In the genomic region with DNA sequence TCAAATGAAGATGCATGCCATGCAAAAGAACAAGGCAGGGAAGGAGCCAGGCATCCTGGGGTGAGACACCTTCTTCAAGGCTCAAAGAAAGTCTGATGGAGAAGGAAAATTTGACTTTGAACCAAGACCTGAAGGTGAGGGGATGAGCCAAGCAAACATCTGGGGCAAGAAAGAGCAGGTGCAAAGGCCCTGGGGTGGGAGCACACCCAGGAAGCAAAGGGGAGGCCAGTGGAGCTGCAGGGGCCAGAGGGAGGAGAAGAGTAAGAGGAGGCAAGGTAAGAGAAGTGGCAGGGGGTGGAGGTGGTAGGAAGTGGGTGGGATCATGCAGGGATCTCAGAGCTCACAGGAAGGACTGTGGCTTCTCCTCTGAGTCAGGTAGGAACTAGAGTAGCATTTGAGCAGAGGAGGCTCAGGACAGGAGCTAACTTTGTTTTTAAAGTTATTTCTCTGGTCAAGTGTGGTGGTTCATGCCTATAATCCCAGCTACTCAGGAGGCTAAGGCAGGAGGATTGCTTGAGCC, we compare ENCODE assay signal across 33 cellular contexts. TPM values are rescaled to one million over a fixed set of nuclear protein-coding genes. Genes with fewer than 3 reads are reported as not detected.
A peak's percentile ranks its signal among the peaks of the same experiment; 100 is the strongest.
DNase-seq lines count a peak whose midpoint lies in the region; ATAC-seq, FAIRE-seq and TF ChIP-seq lines count a peak whose summit lies in the region.
"Had no signal": no experiment of that assay in that cellular context is flagged by ENCODE, and none has a peak within 500 bp of the region (broad histone marks: within the 10 kb centered on the region; RNA-seq: fewer than 3 reads in every experiment).

No MANE protein-coding gene starts in this region.

- H3K4me1 ChIP-seq in HepG2 (ENCODE audit: insufficient read depth, low read length) (peaks cover 80% of the 10 kb centered on the region), right lobe of liver (peaks cover 0 to 11% (median 5%) of the 10 kb centered on the region in 4 donors), HEK293 (ENCODE audit: control insufficient read depth, insufficient read depth, low read length) (no peaks in the 10 kb centered on the region), K562 (replicated peaks in 1 of 2; ENCODE audit: control insufficient read depth in 2 of 2, insufficient read depth in 2 of 2, low read length in 2 of 2) (no peaks in the 10 kb centered on the region; a peak in 2 of 5 replicates)
- H3K4me1 ChIP-seq: BE2C had no signal

- H3K36me3 Mint-ChIP-seq in activated CD8-positive, alpha-beta memory T cell treated with anti-CD3 and anti-CD28 coated beads, Interleukin-2, amount 10 ng/mL, durations not matched to agents 7 days and 5 days = no peaks in the 10 kb centered on the region
- H3K36me3 Mint-ChIP-seq: CD14-positive monocyte; CD4-positive, alpha-beta memory T cell; CD4-positive, CD25-positive, alpha-beta regulatory T cell had no signal

- no peak for DNase-seq in activated CD8-positive, alpha-beta memory T cell treated with anti-CD3 and anti-CD28 coated beads, Interleukin-2, amount 10 ng/mL, durations not matched to agents 7 days and 5 days
- no peak for DNase-seq in activated CD8-positive, alpha-beta memory T cell treated with anti-CD3 and anti-CD28 coated beads, Interleukin-2, amount 50 U/mL, for 48 hours
- no peak for DNase-seq in HepG2 (ENCODE audit: low spot score)
- DNase-seq in right lobe of liver = no peak
- no peak for DNase-seq in K562 (ENCODE audit: extremely low read depth in 1 of 4, low spot score in 3 of 4)
- DNase-seq in pons (ENCODE audit: low spot score) = no peak
- DNase-seq: 8988T; ACHN; BE2C; C1 segment of cervical spinal cord; CD4-positive, alpha-beta memory T cell; CD4-positive, CD25-positive, alpha-beta regulatory T cell; CD8-positive, alpha-beta memory T cell; COR-L47; DMS 273 treated with DMSO at 0.1 percent for 48 hours; DMS153; DMS53; DMS79; DND-41; EL; GDM1 had no signal

- POLR2A ChIA-PET in HepG2 (lab: Yijun Ruan, JAX) = interaction anchor here (1.6 kb wide), 1 partner anchor 33 kb away, joined by 3 read pairs; no protein-coding TSS in a partner anchor
- POLR2A ChIA-PET in HEK293 (lab: Yijun Ruan, JAX) = no interaction called here
- POLR2A ChIA-PET in K562 (lab: Yijun Ruan, JAX) = interaction anchor here (0.6 to 1.4 kb wide), 3 partner anchors 10 to 27 kb away, joined by 3 read pairs; no protein-coding TSS in a partner anchor

- H3K9ac ChIP-seq in HepG2 (ENCODE audit: insufficient read depth, low read depth, low read length) (no peak overlapping the region), K562 (ENCODE audit: insufficient read depth in 1 of 2, low read depth in 2 of 2, low read length in 2 of 2) (no peak overlapping the region)
- H3K9ac ChIP-seq: BLaER1 had no signal

- H2AFZ ChIP-seq in HepG2 (ENCODE audit: low read length) = no peak overlapping the region
- H2AFZ ChIP-seq in K562 (ENCODE audit: low read depth, low read length) = no peak overlapping the region

- H3K9me3 Mint-ChIP-seq in activated CD8-positive, alpha-beta memory T cell treated with anti-CD3 and anti-CD28 coated beads, Interleukin-2, amount 10 ng/mL, durations not matched to agents 7 days and 5 days (ENCODE audit: low read depth) = no peaks in the 10 kb centered on the region
- H3K9me3 Mint-ChIP-seq: CD8-positive, alpha-beta memory T cell had no signal

- TF ChIP-seq CTCF in HepG2 (CRISPR knock-in tag; IDR thresholded peaks at IDR 0.05) = no peak
- no peak for TF ChIP-seq CTCF in right lobe of liver (IDR thresholded peaks at IDR 0.05)
- no peak for TF ChIP-seq CTCF in HEK293 (tag by site-specific recombination; IDR thresholded peaks at IDR 0.05)
- TF ChIP-seq CTCF in K562 (IDR thresholded peaks at IDR 0.05 in 2 of 3, conservative IDR thresholded peaks at IDR 0.05 in 1 of 3; ENCODE audit: insufficient read depth in 2 of 3, low read depth in 1 of 3, low read length in 3 of 3) = no peak

- no peak for FAIRE-seq in HepG2 (lab: Jason Lieb, UNC)
- FAIRE-seq in K562 (lab: Jason Lieb, UNC) = no peak
- FAIRE-seq: A204.1, GM12878, GM12892, GM18507 had no signal

- H3K27me3 Mint-ChIP-seq in activated CD8-positive, alpha-beta memory T cell treated with anti-CD3 and anti-CD28 coated beads, Interleukin-2, amount 10 ng/mL, durations not matched to agents 7 days and 5 days = peaks cover 11% of the 10 kb centered on the region

- intact Hi-C loops in HepG2 (cut with micrococcal nuclease; ENCODE audit: unreplicated experiment) = no loop called here
- intact Hi-C loops in right lobe of liver (cut with DNase I) = no loop called here
- intact Hi-C loops in K562 (cut with micrococcal nuclease) = no loop called here

- H3K27ac ChIP-seq in HepG2 (ENCODE audit: extremely low read length, insufficient read depth, low read length) (no peak overlapping the region), right lobe of liver (no peak overlapping the region), HEK293 (ENCODE audit: extremely low read depth, low read depth, low read length) (no peak overlapping the region), K562 (ENCODE audit: extremely low read depth, low read depth, low read length) (no peak overlapping the region)
- H3K27ac ChIP-seq: BLaER1 had no signal

- peak; percentile 60 for ATAC-seq in activated CD8-positive, alpha-beta memory T cell treated with anti-CD3 and anti-CD28 coated beads, Interleukin-2, amount 10 ng/mL, durations not matched to agents 7 days and 5 days
- ATAC-seq in HepG2 = no peak
- no peak for ATAC-seq in right lobe of liver
- no peak for ATAC-seq in K562
- no peak for ATAC-seq in GM21786 (IDR thresholded peaks at IDR 0.05; ENCODE audit: unreplicated experiment)
- ATAC-seq: GM12878 had no signal

- H3K4me3 ChIP-seq in HepG2 (replicated peaks in 1 of 3; ENCODE audit: insufficient read depth in 1 of 3, low read depth in 2 of 3, low read length in 3 of 3) = no peak overlapping the region
- H3K4me3 ChIP-seq in right lobe of liver = no peak overlapping the region
- no peak overlapping the region for H3K4me3 ChIP-seq in HEK293 (ENCODE audit: low read depth, low read length)
- no peak overlapping the region for H3K4me3 ChIP-seq in K562
- H3K4me3 ChIP-seq: BLaER1, GM12878 had no signal

- in situ Hi-C loops in HepG2 (cut with HindIII; ENCODE audit: extremely low pct_ligation_motif_present, low pct_unique_long_range_greater_than_20kb) (no loop called here), K562 (cut with MboI) (no loop called here)

- peaks cover 24% of the 10 kb centered on the region for H3K4me1 Mint-ChIP-seq in activated CD8-positive, alpha-beta memory T cell treated with anti-CD3 and anti-CD28 coated beads, Interleukin-2, amount 10 ng/mL, durations not matched to agents 7 days and 5 days
- H3K4me1 Mint-ChIP-seq: CD14-positive monocyte; CD4-positive, alpha-beta memory T cell; CD4-positive, CD25-positive, alpha-beta regulatory T cell; CD8-positive, alpha-beta memory T cell had no signal

- no peak for TF ChIP-seq POLR2A in HepG2 (IDR thresholded peaks at IDR 0.05; ENCODE audit: insufficient read depth in 1 of 2, low read depth in 2 of 2, low read length in 2 of 2)
- TF ChIP-seq POLR2A in right lobe of liver (IDR thresholded peaks at IDR 0.05) = no peak
- TF ChIP-seq POLR2A in K562 (conservative IDR thresholded peaks at IDR 0.05) = no peak

- H3K9me1 ChIP-seq in K562 (ENCODE audit: control insufficient read depth, insufficient read depth, low read length) = no peaks in the 10 kb centered on the region

- H3K27ac Mint-ChIP-seq in activated CD8-positive, alpha-beta memory T cell treated with anti-CD3 and anti-CD28 coated beads, Interleukin-2, amount 10 ng/mL, durations not matched to agents 7 days and 5 days = peak overlapping the region; percentile 15
- H3K27ac Mint-ChIP-seq: CD14-positive monocyte; CD4-positive, alpha-beta memory T cell; CD4-positive, CD25-positive, alpha-beta regulatory T cell had no signal

- H3K4me3 Mint-ChIP-seq in activated CD8-positive, alpha-beta memory T cell treated with anti-CD3 and anti-CD28 coated beads, Interleukin-2, amount 10 ng/mL, durations not matched to agents 7 days and 5 days = no peak overlapping the region
- H3K4me3 Mint-ChIP-seq: CD14-positive monocyte; CD4-positive, alpha-beta memory T cell; CD4-positive, CD25-positive, alpha-beta regulatory T cell; CD8-positive, alpha-beta memory T cell had no signal

- H3K27me3 ChIP-seq in HepG2 (ENCODE audit: control insufficient read depth in 1 of 2, insufficient read depth in 2 of 2, low read length in 2 of 2) (no peaks in the 10 kb centered on the region), right lobe of liver (no peaks in the 10 kb centered on the region), K562 (ENCODE audit: control insufficient read depth in 2 of 2, insufficient read depth in 2 of 2, low read length in 2 of 2) (no peaks in the 10 kb centered on the region)
- H3K27me3 ChIP-seq: BE2C, BLaER1 had no signal

- TF ChIP-seq EP300 in HepG2 (IDR thresholded peaks at IDR 0.05; ENCODE audit: low read depth in 2 of 2, low read length in 2 of 2) (no peak), HepG2 (CRISPR knock-in tag; IDR thresholded peaks at IDR 0.05; ENCODE audit: borderline replicate concordance) (no peak), K562 (IDR thresholded peaks at IDR 0.05; ENCODE audit: low read length) (no peak)

- H3K4me2 ChIP-seq in HepG2 (ENCODE audit: low read depth, low read length) (no peak overlapping the region), K562 (ENCODE audit: insufficient read depth, low read length) (no peak overlapping the region)
- H3K4me2 ChIP-seq: BLaER1 had no signal

- H3K36me3 ChIP-seq in HepG2 (replicated peaks in 1 of 2; ENCODE audit: control insufficient read depth in 1 of 2, insufficient read depth in 2 of 2, low read length in 2 of 2) = peaks cover 0 to 9% of the 10 kb centered on the region in 2 experiments; a peak in 2 of 5 replicates
- H3K36me3 ChIP-seq in right lobe of liver = no peaks in the 10 kb centered on the region
- no peaks in the 10 kb centered on the region for H3K36me3 ChIP-seq in HEK293 (ENCODE audit: control insufficient read depth in 2 of 2, insufficient read depth in 1 of 2, low read length in 2 of 2)
- peaks cover 2% of the 10 kb centered on the region; the same call in 1 of the 3 replicates for H3K36me3 ChIP-seq in K562 (ENCODE audit: control insufficient read depth, insufficient read depth, low read length)
- H3K36me3 ChIP-seq: BE2C, BLaER1 had no signal

- no peak for TF ChIP-seq RAD21 in HepG2 (CRISPR knock-in tag; IDR thresholded peaks at IDR 0.05)
- no peak for TF ChIP-seq RAD21 in K562 (CRISPR knock-in tag; conservative IDR thresholded peaks at IDR 0.05 in 1 of 2, IDR thresholded peaks at IDR 0.05 in 1 of 2)

- CTCF ChIA-PET in activated CD8-positive, alpha-beta memory T cell treated with anti-CD3 and anti-CD28 coated beads, Interleukin-2, amount 10 ng/mL, durations not matched to agents 7 days and 5 days (lab: Charles Lee) = interaction anchor here (1.5 to 3.6 kb wide), 3 partner anchors 10 to 57 kb away, joined by 3 to 14 read pairs (median 7); no protein-coding TSS in a partner anchor
- CTCF ChIA-PET in HepG2 (lab: Yijun Ruan, JAX; ENCODE audit: low intra/inter-chr PET ratio, low total read pairs) = no interaction called here
- CTCF ChIA-PET in HEK293 (lab: Yijun Ruan, JAX) = interaction anchor here (0.6 to 0.7 kb wide), 3 partner anchors 11 to 79 kb away, joined by 3 read pairs; no protein-coding TSS in a partner anchor
- CTCF ChIA-PET in K562 (lab: Yijun Ruan, JAX; ENCODE audit: low intra/inter-chr PET ratio) = no interaction called here

- H3K9me3 ChIP-seq in HepG2 (ENCODE audit: low read length) = no peaks in the 10 kb centered on the region
- no peaks in the 10 kb centered on the region for H3K9me3 ChIP-seq in right lobe of liver
- no peaks in the 10 kb centered on the region for H3K9me3 ChIP-seq in HEK293 (ENCODE audit: control insufficient read depth, insufficient read depth, low read depth, low read length)
- no peaks in the 10 kb centered on the region for H3K9me3 ChIP-seq in K562 (replicated peaks; ENCODE audit: control insufficient read depth, insufficient read depth, low read depth, low read length)
- H3K9me3 ChIP-seq: BE2C, BLaER1 had no signal

- H4K20me1 ChIP-seq in HepG2 (ENCODE audit: insufficient read depth, low read length) = no peaks in the 10 kb centered on the region
- H4K20me1 ChIP-seq in K562 (replicated peaks; ENCODE audit: control insufficient read depth, insufficient read depth, low read length) = no peaks in the 10 kb centered on the region
- H4K20me1 ChIP-seq: BLaER1 had no signal

- no TSS peak for BruUV-seq in HepG2 (replicated peaks; lab: Mats Ljungman, UMichigan)
- BruUV-seq in K562 (replicated peaks; lab: Mats Ljungman, UMichigan) = no TSS peak

- H3K79me2 ChIP-seq in HepG2 (ENCODE audit: insufficient read depth, low read length) (no peaks in the 10 kb centered on the region), K562 (ENCODE audit: control insufficient read depth, insufficient read depth, low read length) (no peaks in the 10 kb centered on the region)

RNA-seq across cellular contexts. Expression of a gene that starts 49.6 kb away (rescaled TPM):
- under 1 TPM in 1 of 2 experiments, not detected in 1; 0.19 TPM for total RNA-seq in activated CD8-positive, alpha-beta memory T cell treated with anti-CD3 and anti-CD28 coated beads, Interleukin-2, amount 10 ng/mL, durations not matched to agents 7 days and 5 days
- total RNA-seq in HepG2 (2016; rRNA removed; fragmentation: Illumina TruSeq; extraction: Trizol) (27.9 and 66.5 TPM in 2 replicates), right lobe of liver (10 to 100 TPM in 3 of 6 experiments, 1 to 10 TPM in 3; 3.7 to 14.6 (median 9.3) TPM), K562 (2014; rRNA removed) (9.9 and 10.0 TPM in 2 replicates), K562 (2014; rRNA removed; fragmentation: Illumina TruSeq; extraction: Trizol) (8.5 and 8.8 TPM in 2 replicates), K562 (2015; rRNA removed; fragmentation: Illumina TruSeq; extraction: Trizol) (6.4 and 7.1 TPM in 2 replicates), K562 (2021) (14.9 and 16.4 TPM in 2 replicates)
- total RNA-seq in HepG2 (2016; cell fraction: cytosol; rRNA removed; fragmentation: Illumina TruSeq; extraction: Trizol; ENCODE audit: low read depth) = 23.8 and 30.4 TPM in 2 replicates
- 29.2 and 65.4 TPM in 2 replicates for total RNA-seq in HepG2 (2016; cell fraction: insoluble cytoplasmic fraction; rRNA removed; fragmentation: Illumina TruSeq; extraction: Trizol)
- 25.6 and 35.7 TPM in 2 replicates for total RNA-seq in HepG2 (2016; cell fraction: membrane; rRNA removed; fragmentation: Illumina TruSeq; extraction: Trizol)
- total RNA-seq in HepG2 (2016; cell fraction: nucleus; rRNA removed; fragmentation: Illumina TruSeq; extraction: Trizol) = 59.9 and 65.1 TPM in 2 replicates
- polyA plus RNA-seq in HepG2 (2011; rRNA removed) (63.3 and 76.0 TPM in 2 replicates), K562 (2011; rRNA removed) (8.5 and 11.2 TPM in 2 replicates), K562 (2014; fragmentation: Illumina TruSeq; extraction: Trizol) (15.0 and 15.7 TPM in 2 replicates), K562 (2014; fragmentation: Nextera tagmentation; extraction: Ambion mirVana) (1 to 10 TPM; 5.5 to 7.3 TPM), K562 (2014; rRNA removed) (7.9 and 9.1 TPM in 2 replicates)
- polyA plus RNA-seq in HepG2 (2011; cell fraction: cytosol; rRNA removed) = 40.8 and 74.9 TPM in 2 replicates
- polyA plus RNA-seq in HepG2 (2011; cell fraction: nucleus; rRNA removed) = 88.1 and 138 TPM in 2 replicates
- 42.2 and 59.1 TPM in 2 replicates for polyA plus RNA-seq in HepG2 (2012)
- polyA plus RNA-seq in HepG2 (2016; cell fraction: cytosol; fragmentation: Illumina TruSeq; extraction: Trizol; ENCODE audit: low read depth) = 25.1 and 35.1 TPM in 2 replicates
- polyA plus RNA-seq in HepG2 (2016; cell fraction: insoluble cytoplasmic fraction; fragmentation: Illumina TruSeq; extraction: Trizol; ENCODE audit: low read depth) = 30.5 and 31.8 TPM in 2 replicates
- 24.6 and 30.2 TPM in 2 replicates for polyA plus RNA-seq in HepG2 (2016; cell fraction: membrane; fragmentation: Illumina TruSeq; extraction: Trizol; ENCODE audit: low read depth)
- 99.0 and 99.2 TPM in 2 replicates for polyA plus RNA-seq in HepG2 (2016; cell fraction: nucleus; fragmentation: Illumina TruSeq; extraction: Trizol; ENCODE audit: insufficient read depth, low read depth)
- 0.42 and 193 TPM in 2 replicates for polyA minus RNA-seq in HepG2 (2011; rRNA and poly(A)+ RNA removed; ENCODE audit: low replicate concordance)
- 32.3 and 43.5 TPM in 2 replicates for polyA minus RNA-seq in HepG2 (2011; cell fraction: cytosol; rRNA and poly(A)+ RNA removed)
- polyA minus RNA-seq in HepG2 (2011; cell fraction: nucleus; rRNA and poly(A)+ RNA removed) = 50.4 and 63.9 TPM in 2 replicates
- total RNA-seq in K562 (2011; cell fraction: chromatin; rRNA removed; ENCODE audit: low replicate concordance) = 16.8 and 17.8 TPM in 2 replicates
- 12.0 and 14.7 TPM in 2 replicates for total RNA-seq in K562 (2011; cell fraction: nucleolus; rRNA removed)
- 20.2 and 32.4 TPM in 2 replicates for total RNA-seq in K562 (2011; cell fraction: nucleoplasm; rRNA removed)
- 6.1 and 11.5 TPM in 2 replicates for polyA plus RNA-seq in K562 (2011; cell fraction: cytosol; rRNA removed)
- polyA plus RNA-seq in K562 (2011; cell fraction: nucleus; rRNA removed) = 12.4 and 12.9 TPM in 2 replicates
- polyA plus RNA-seq in K562 (2012) = 9.8 and 12.8 TPM in 2 replicates
- 9.0 and 11.4 TPM in 2 replicates for polyA minus RNA-seq in K562 (2011; rRNA and poly(A)+ RNA removed)
- polyA minus RNA-seq in K562 (2011; cell fraction: cytosol; rRNA and poly(A)+ RNA removed) = 6.6 and 8.1 TPM in 2 replicates
- 6.6 and 14.7 TPM in 2 replicates for polyA minus RNA-seq in K562 (2011; cell fraction: nucleus; rRNA and poly(A)+ RNA removed)
- total RNA-seq: G401 had no signal
- polyA plus RNA-seq: CD14-positive monocyte; CD4-positive, alpha-beta memory T cell; CD4-positive, CD25-positive, alpha-beta regulatory T cell; CD8-positive, alpha-beta memory T cell had no signal

RNA-seq across cellular contexts. Expression of a gene that starts 51.2 kb away (rescaled TPM):
- total RNA-seq in activated CD8-positive, alpha-beta memory T cell treated with anti-CD3 and anti-CD28 coated beads, Interleukin-2, amount 10 ng/mL, durations not matched to agents 7 days and 5 days = not detected
- total RNA-seq in HepG2 (2016; rRNA removed; fragmentation: Illumina TruSeq; extraction: Trizol) = not detected in 2 replicates
- not detected in 2 replicates for total RNA-seq in HepG2 (2016; cell fraction: cytosol; rRNA removed; fragmentation: Illumina TruSeq; extraction: Trizol; ENCODE audit: low read depth)
- total RNA-seq in HepG2 (2016; cell fraction: insoluble cytoplasmic fraction; rRNA removed; fragmentation: Illumina TruSeq; extraction: Trizol) = not detected in 2 replicates
- not detected in 2 replicates for total RNA-seq in HepG2 (2016; cell fraction: membrane; rRNA removed; fragmentation: Illumina TruSeq; extraction: Trizol)
- total RNA-seq in HepG2 (2016; cell fraction: nucleus; rRNA removed; fragmentation: Illumina TruSeq; extraction: Trizol) = not detected in 2 replicates
- polyA plus RNA-seq in HepG2 (2011; rRNA removed) = not detected in 2 replicates
- polyA plus RNA-seq in HepG2 (2011; cell fraction: cytosol; rRNA removed) = not detected in 2 replicates
- polyA plus RNA-seq in HepG2 (2011; cell fraction: nucleus; rRNA removed) = not detected in 2 replicates
- polyA plus RNA-seq in HepG2 (2012) = not detected in 2 replicates
- polyA plus RNA-seq in HepG2 (2016; cell fraction: cytosol; fragmentation: Illumina TruSeq; extraction: Trizol; ENCODE audit: low read depth) = not detected in 2 replicates
- polyA plus RNA-seq in HepG2 (2016; cell fraction: insoluble cytoplasmic fraction; fragmentation: Illumina TruSeq; extraction: Trizol; ENCODE audit: low read depth) = not detected in 2 replicates
- polyA plus RNA-seq in HepG2 (2016; cell fraction: membrane; fragmentation: Illumina TruSeq; extraction: Trizol; ENCODE audit: low read depth) = not detected in 2 replicates
- not detected in 2 replicates for polyA plus RNA-seq in HepG2 (2016; cell fraction: nucleus; fragmentation: Illumina TruSeq; extraction: Trizol; ENCODE audit: insufficient read depth, low read depth)
- not detected in 2 replicates for polyA minus RNA-seq in HepG2 (2011; rRNA and poly(A)+ RNA removed; ENCODE audit: low replicate concordance)
- polyA minus RNA-seq in HepG2 (2011; cell fraction: cytosol; rRNA and poly(A)+ RNA removed) = not detected in 2 replicates
- not detected in 2 replicates for polyA minus RNA-seq in HepG2 (2011; cell fraction: nucleus; rRNA and poly(A)+ RNA removed)
- not detected for total RNA-seq in right lobe of liver
- not detected in 2 replicates for total RNA-seq in K562 (2011; cell fraction: chromatin; rRNA removed; ENCODE audit: low replicate concordance)
- total RNA-seq in K562 (2011; cell fraction: nucleolus; rRNA removed) = not detected in 2 replicates
- not detected in 2 replicates for total RNA-seq in K562 (2011; cell fraction: nucleoplasm; rRNA removed)
- total RNA-seq in K562 (2014; rRNA removed) = not detected in 2 replicates
- not detected in 2 replicates for total RNA-seq in K562 (2014; rRNA removed; fragmentation: Illumina TruSeq; extraction: Trizol)
- total RNA-seq in K562 (2015; rRNA removed; fragmentation: Illumina TruSeq; extraction: Trizol) = not detected in 2 replicates
- total RNA-seq in K562 (2021) = not detected in 2 replicates
- polyA plus RNA-seq in K562 (2011; rRNA removed) = not detected in 2 replicates
- not detected in 2 replicates for polyA plus RNA-seq in K562 (2011; cell fraction: cytosol; rRNA removed)
- polyA plus RNA-seq in K562 (2011; cell fraction: nucleus; rRNA removed) = 0.06 TPM in 1 of 2 replicates, not detected in the other
- not detected in 2 replicates for polyA plus RNA-seq in K562 (2012)
- not detected in 2 replicates for polyA plus RNA-seq in K562 (2014; fragmentation: Illumina TruSeq; extraction: Trizol)
- not detected for polyA plus RNA-seq in K562 (2014; fragmentation: Nextera tagmentation; extraction: Ambion mirVana)
- polyA plus RNA-seq in K562 (2014; rRNA removed) = not detected in 2 replicates
- polyA minus RNA-seq in K562 (2011; rRNA and poly(A)+ RNA removed) = not detected in 2 replicates
- not detected in 2 replicates for polyA minus RNA-seq in K562 (2011; cell fraction: cytosol; rRNA and poly(A)+ RNA removed)
- not detected in 2 replicates for polyA minus RNA-seq in K562 (2011; cell fraction: nucleus; rRNA and poly(A)+ RNA removed)
- total RNA-seq: A673; CD4-positive, alpha-beta memory T cell; CD4-positive, CD25-positive, alpha-beta regulatory T cell; CD8-positive, alpha-beta memory T cell; Daoy; G401 had no signal
- polyA plus RNA-seq: AG04450; CD14-positive monocyte; CD4-positive, alpha-beta memory T cell; CD4-positive, CD25-positive, alpha-beta regulatory T cell; CD8-positive, alpha-beta memory T cell had no signal

Comparison
In these comparisons a context has a peak if more than half of its experiments do, and no peak if none do; other contexts are left out.
1. CTCF ChIA-PET loops: an anchor here in activated CD8-positive, alpha-beta memory T cell treated with anti-CD3 and anti-CD28 coated beads, Interleukin-2, amount 10 ng/mL, durations not matched to agents 7 days and 5 days (1.5 to 3.6 kb wide) and HEK293 (0.6 to 0.7 kb wide); none called in HepG2 and K562.